In genomic region chr20:36925234-36925633, GRCh38 we compare ENCODE assay signal across 22 cellular contexts. TPM values are rescaled to one million over a fixed set of nuclear protein-coding genes. Genes with fewer than 3 reads are reported as not detected.
DNase-seq lines count a peak whose midpoint lies in the region; ATAC-seq and TF ChIP-seq lines count a peak whose summit lies in the region.
"Had no signal": no experiment of that assay in that cellular context is flagged by ENCODE, and none has a peak within 500 bp of the region (broad histone marks: within the 10 kb centered on the region; RNA-seq: fewer than 3 reads in every experiment).

No MANE protein-coding gene starts in this region.

- H3K27ac ChIP-seq in SK-N-MC, result peak overlapping the region; percentile 14; the same call in 1 of the 2 replicates
- peak overlapping the region in 2 of 4 donors; percentile 24 to 61 for H3K27ac ChIP-seq in tibial nerve
- H3K27ac ChIP-seq in left ventricle myocardium inferior (replicated peaks), result no peak overlapping the region
- H3K27ac ChIP-seq: body of pancreas, dorsolateral prefrontal cortex, HL-60, stomach, thyroid gland had no signal

- no peaks in the 10 kb centered on the region for H3K9me3 Mint-ChIP-seq in stimulated activated naive CD8-positive, alpha-beta T cell treated with anti-CD3 and anti-CD28 coated beads, Interleukin-15, Interleukin-2, amounts not matched to agents 100 ng/mL and 50 ng/mL, for 24 hours
- no peaks in the 10 kb centered on the region for H3K9me3 Mint-ChIP-seq in stimulated activated naive CD8-positive, alpha-beta T cell treated with anti-CD3 and anti-CD28 coated beads, Interleukin-15, amount 100 ng/mL, for 72 hours
- H3K9me3 Mint-ChIP-seq: activated T-helper 2 cell treated with anti-CD3 and anti-CD28 coated beads, Interferon-gamma antibody, Interleukin-2, Interleukin-4, amounts not matched to agents 10 μg/mL and 5 μg/mL and 100 μg/mL, durations not matched to agents 14 hours and 24 hours and 36 hours; nephron progenitor cell had no signal

- H3K9me3 ChIP-seq in SK-N-MC (ENCODE audit: low read depth, low read length) (no peaks in the 10 kb centered on the region), tibial nerve (no peaks in the 10 kb centered on the region), left ventricle myocardium inferior (replicated peaks) (no peaks in the 10 kb centered on the region)
- H3K9me3 ChIP-seq: body of pancreas, stomach, thyroid gland had no signal

- H3K9ac ChIP-seq in SK-N-MC (ENCODE audit: insufficient read length), result no peak overlapping the region

- H3K4me3 ChIP-seq in SK-N-MC, result no peak overlapping the region
- no peak overlapping the region for H3K4me3 ChIP-seq in fibroblast of villous mesenchyme (ENCODE audit: low read depth, low read length)
- H3K4me3 ChIP-seq in tibial nerve, result no peak overlapping the region
- no peak overlapping the region for H3K4me3 ChIP-seq in left ventricle myocardium inferior
- H3K4me3 ChIP-seq: body of pancreas, dorsolateral prefrontal cortex, stomach, thyroid gland had no signal

- H3K27ac Mint-ChIP-seq in stimulated activated naive CD8-positive, alpha-beta T cell treated with anti-CD3 and anti-CD28 coated beads, Interleukin-15, Interleukin-2, amounts not matched to agents 100 ng/mL and 50 ng/mL, for 24 hours, result peak overlapping the region; percentile 2
- no peak overlapping the region for H3K27ac Mint-ChIP-seq in stimulated activated naive CD8-positive, alpha-beta T cell treated with anti-CD3 and anti-CD28 coated beads, Interleukin-15, amount 100 ng/mL, for 72 hours
- H3K27ac Mint-ChIP-seq: nephron progenitor cell had no signal

- H3K4me1 Mint-ChIP-seq in stimulated activated naive CD8-positive, alpha-beta T cell treated with anti-CD3 and anti-CD28 coated beads, Interleukin-15, Interleukin-2, amounts not matched to agents 100 ng/mL and 50 ng/mL, for 24 hours (ENCODE audit: low read depth), result peaks cover 42% of the 10 kb centered on the region
- peaks cover 45% of the 10 kb centered on the region for H3K4me1 Mint-ChIP-seq in stimulated activated naive CD8-positive, alpha-beta T cell treated with anti-CD3 and anti-CD28 coated beads, Interleukin-15, amount 100 ng/mL, for 72 hours

- TF ChIP-seq POLR2A in tibial nerve (IDR thresholded peaks at IDR 0.05), result no peak

- H3K36me3 Mint-ChIP-seq in stimulated activated naive CD8-positive, alpha-beta T cell treated with anti-CD3 and anti-CD28 coated beads, Interleukin-15, Interleukin-2, amounts not matched to agents 100 ng/mL and 50 ng/mL, for 24 hours (ENCODE audit: low read depth), result peaks cover 43% of the 10 kb centered on the region

- H3K36me3 ChIP-seq in SK-N-MC (ENCODE audit: insufficient read depth, low read length) (no peaks in the 10 kb centered on the region), tibial nerve (peaks cover 6 to 100% (median 24%) of the 10 kb centered on the region in 3 donors), left ventricle myocardium inferior (peaks cover 94% of the 10 kb centered on the region)

- no peak for TF ChIP-seq EP300 in tibial nerve (IDR thresholded peaks at IDR 0.05)

- intact Hi-C loops in left ventricle myocardium inferior (cut with micrococcal nuclease), result no loop called here

- WGBS in tibial nerve, 2 donors, result 48 to 67% methylated on average over 2 of the region's 2 CpGs

- no peak for ATAC-seq in stimulated activated naive CD8-positive, alpha-beta T cell treated with anti-CD3 and anti-CD28 coated beads, Interleukin-15, amount 100 ng/mL, for 72 hours
- ATAC-seq: activated CD8-positive, alpha-beta memory T cell treated with anti-CD3 and anti-CD28 coated beads, Interleukin-2, amount 10 ng/mL, durations not matched to agents 7 days and 5 days; body of pancreas had no signal

- H3K4me3 Mint-ChIP-seq in stimulated activated naive CD8-positive, alpha-beta T cell treated with anti-CD3 and anti-CD28 coated beads, Interleukin-15, Interleukin-2, amounts not matched to agents 100 ng/mL and 50 ng/mL, for 24 hours, result no peak overlapping the region
- no peak overlapping the region for H3K4me3 Mint-ChIP-seq in stimulated activated naive CD8-positive, alpha-beta T cell treated with anti-CD3 and anti-CD28 coated beads, Interleukin-15, amount 100 ng/mL, for 72 hours
- H3K4me3 Mint-ChIP-seq: activated CD8-positive, alpha-beta memory T cell treated with anti-CD3 and anti-CD28 coated beads, Interleukin-2, amount 10 ng/mL, durations not matched to agents 7 days and 5 days; nephron progenitor cell had no signal

- TF ChIP-seq CTCF in fibroblast of villous mesenchyme (IDR thresholded peaks at IDR 0.05; ENCODE audit: insufficient read depth, low read depth, low read length) (no peak), tibial nerve (IDR thresholded peaks at IDR 0.05) (no peak), left ventricle myocardium inferior (IDR thresholded peaks at IDR 0.05; ENCODE audit: borderline replicate concordance) (no peak)

- no peak for DNase-seq in stimulated activated naive CD8-positive, alpha-beta T cell treated with anti-CD3 and anti-CD28 coated beads, Interleukin-15, amount 100 ng/mL, for 72 hours
- DNase-seq in SK-N-MC (ENCODE audit: low read depth, low spot score), result no peak
- peak; percentile 42 for DNase-seq in fibroblast of villous mesenchyme (ENCODE audit: low read depth)
- DNase-seq in NCI-H1417 (lab: John Stamatoyannopoulos, UW), result no peak
- DNase-seq in tibial nerve (ENCODE audit: low spot score in 2 of 2), result no peak
- no peak for DNase-seq in left ventricle myocardium inferior
- DNase-seq: activated CD8-positive, alpha-beta memory T cell treated with anti-CD3 and anti-CD28 coated beads, Interleukin-2, amount 10 ng/mL, durations not matched to agents 7 days and 5 days; body of pancreas; DND-41; dorsolateral prefrontal cortex; Kasumi-1; MV-4-11; nephron progenitor cell; stomach; T-helper 2 cell; thyroid gland had no signal

- H3K27me3 Mint-ChIP-seq in stimulated activated naive CD8-positive, alpha-beta T cell treated with anti-CD3 and anti-CD28 coated beads, Interleukin-15, Interleukin-2, amounts not matched to agents 100 ng/mL and 50 ng/mL, for 24 hours, result no peaks in the 10 kb centered on the region
- no peaks in the 10 kb centered on the region for H3K27me3 Mint-ChIP-seq in stimulated activated naive CD8-positive, alpha-beta T cell treated with anti-CD3 and anti-CD28 coated beads, Interleukin-15, amount 100 ng/mL, for 72 hours
- H3K27me3 Mint-ChIP-seq: activated CD8-positive, alpha-beta memory T cell treated with anti-CD3 and anti-CD28 coated beads, Interleukin-2, amount 10 ng/mL, durations not matched to agents 7 days and 5 days had no signal

- H3K4me1 ChIP-seq in tibial nerve, result peaks cover 0 to 74% (median 12%) of the 10 kb centered on the region in 4 donors
- no peaks in the 10 kb centered on the region for H3K4me1 ChIP-seq in left ventricle myocardium inferior
- H3K4me1 ChIP-seq: body of pancreas, thyroid gland had no signal

- H3K27me3 ChIP-seq in tibial nerve (no peaks in the 10 kb centered on the region), left ventricle myocardium inferior (ENCODE audit: low read depth) (no peaks in the 10 kb centered on the region)
- H3K27me3 ChIP-seq: body of pancreas, dorsolateral prefrontal cortex, stomach, thyroid gland had no signal

RNA-seq across cellular contexts. Expression of gene SAMHD1, which starts 26.3 kb away (rescaled TPM):
- total RNA-seq in fibroblast of villous mesenchyme (39.9 and 75.1 TPM in 2 replicates), tibial nerve (100 to 1,000 TPM; 466 to 595 (median 566) TPM), left ventricle myocardium inferior (37.8 TPM)

RNA-seq across cellular contexts. Expression of gene TLDC2, which starts 49.3 kb away (rescaled TPM):
- total RNA-seq in fibroblast of villous mesenchyme (0.32 TPM in 1 of 2 replicates, not detected in the other), tibial nerve (not detected), left ventricle myocardium inferior (not detected)
- total RNA-seq: activated CD8-positive, alpha-beta memory T cell treated with anti-CD3 and anti-CD28 coated beads, Interleukin-2, amount 10 ng/mL, durations not matched to agents 7 days and 5 days; activated T-helper 2 cell treated with anti-CD3 and anti-CD28 coated beads, Interferon-gamma antibody, Interleukin-2, Interleukin-4, amounts not matched to agents 10 μg/mL and 5 μg/mL and 100 μg/mL, durations not matched to agents 14 hours and 24 hours and 36 hours; body of pancreas; glomerular endothelial cell; NCI-H460; osteocyte had no signal
